ENCODE assay signal across 8 cellular contexts in genomic region chr9:127785023-127785932, GRCh38. TPM values are rescaled to one million over a fixed set of nuclear protein-coding genes. Genes with fewer than 3 reads are reported as not detected.
DNase-seq lines count a peak whose midpoint lies in the region; FAIRE-seq and TF ChIP-seq lines count a peak whose summit lies in the region.

No MANE protein-coding gene starts in this region.

- H3K56ac ChIP-seq in H9 (ENCODE audit: insufficient read length, low read depth, low read length) = no peak overlapping the region

- CTCF ChIA-PET in activated naive CD4-positive, alpha-beta T cell treated with anti-CD3 and anti-CD28 coated beads for 36 hours (lab: Charles Lee) = interaction anchor here (0.5 to 5.0 kb wide), 15 partner anchors 10 to 255 kb away, joined by 3 to 52 read pairs (median 5); partner anchors contain the start of gene TOR2A

- peak overlapping the region; percentile 100 for H3K4me3 ChIP-seq in suprapubic skin

- FAIRE-seq in frontal cortex (lab: Jason Lieb, UNC) = no peak

- H4K91ac ChIP-seq in H9 (ENCODE audit: insufficient read length, low read depth, low read length) = no peak overlapping the region

- H3K9me3 Mint-ChIP-seq in H9 = no peaks in the 10 kb centered on the region
- no peaks in the 10 kb centered on the region for H3K9me3 Mint-ChIP-seq in activated naive CD4-positive, alpha-beta T cell treated with anti-CD3 and anti-CD28 coated beads for 36 hours

- peaks cover 2% of the 10 kb centered on the region for H3K23me2 ChIP-seq in H9 (ENCODE audit: insufficient read length, low read depth, low read length, poor library complexity, severe bottlenecking)

- H3K4me3 Mint-ChIP-seq in H9 = peak overlapping the region; percentile 93 to 95
- peak overlapping the region; percentile 95 for H3K4me3 Mint-ChIP-seq in activated naive CD4-positive, alpha-beta T cell treated with anti-CD3 and anti-CD28 coated beads for 36 hours

- H2AFZ ChIP-seq in H9 (ENCODE audit: low read length) = no peak overlapping the region

- H3K79me1 ChIP-seq in H9 (ENCODE audit: insufficient read depth, low read depth, low read length, poor library complexity, severe bottlenecking) = peaks cover 16% of the 10 kb centered on the region

- no peak overlapping the region for H2BK5ac ChIP-seq in H9 (ENCODE audit: insufficient read length, low read length)

- H3K27me3 Mint-ChIP-seq in H9 (ENCODE audit: low read depth) = peaks cover 6% of the 10 kb centered on the region
- no peaks in the 10 kb centered on the region for H3K27me3 Mint-ChIP-seq in activated naive CD4-positive, alpha-beta T cell treated with anti-CD3 and anti-CD28 coated beads for 36 hours (ENCODE audit: low read depth)

- no peaks in the 10 kb centered on the region for H4K20me1 ChIP-seq in H9 (ENCODE audit: control insufficient read depth, insufficient read depth, insufficient read length)

- H3K36me3 ChIP-seq in suprapubic skin = peaks cover 32% of the 10 kb centered on the region

- intact Hi-C loops in activated naive CD4-positive, alpha-beta T cell treated with anti-CD3 and anti-CD28 coated beads for 36 hours (cut with micrococcal nuclease) = loop anchor here (1.0 to 2.0 kb wide), 5 partner anchors 9 to 132 kb away; partner anchors contain the start of genes FPGS, ST6GALNAC4 and TOR2A

- TF ChIP-seq CTCF in H9 (conservative IDR thresholded peaks at IDR 0.05) = peak; percentile 93
- peak; percentile 79 to 90 for TF ChIP-seq CTCF in suprapubic skin (IDR thresholded peaks at IDR 0.05)

- H2AK5ac ChIP-seq in H9 (ENCODE audit: insufficient read length, low read length) = no peak overlapping the region

- no peak overlapping the region for H2BK20ac ChIP-seq in H9 (ENCODE audit: low read depth, low read length, poor library complexity, severe bottlenecking)

- no peak overlapping the region for H3K9ac ChIP-seq in H9 (ENCODE audit: extremely low read depth, insufficient read length, low read length)

- H3K4me2 ChIP-seq in H9 (ENCODE audit: insufficient read depth, insufficient read length, low read length) = peak overlapping the region; percentile 1

- H3K4me1 ChIP-seq in H9 (ENCODE audit: insufficient read depth, low read length) = no peaks in the 10 kb centered on the region
- peaks cover 43% of the 10 kb centered on the region for H3K4me1 ChIP-seq in suprapubic skin

- H3T11ph ChIP-seq in H9 (ENCODE audit: low read length) = no peak overlapping the region

- H3K27me3 ChIP-seq in H9 (ENCODE audit: insufficient read depth, low read length) = no peaks in the 10 kb centered on the region
- no peaks in the 10 kb centered on the region for H3K27me3 ChIP-seq in suprapubic skin

- no peak overlapping the region for H2BK120ac ChIP-seq in H9 (ENCODE audit: low read depth, low read length, poor library complexity, severe bottlenecking)

- in situ Hi-C loops in SK-MEL-5 (cut with HindIII; ENCODE audit: low pct_unique_long_range_greater_than_20kb, low sequenced_read_pairs) = no loop called here

- no peak overlapping the region for H3K27ac ChIP-seq in H9 (ENCODE audit: insufficient read length, low read depth, low read length)
- H3K27ac ChIP-seq in suprapubic skin = peak overlapping the region; percentile 95

- H4K8ac ChIP-seq in H9 (replicated peaks; ENCODE audit: insufficient read length, low read depth, low read length) = no peak overlapping the region

- no peak overlapping the region for H3K4ac ChIP-seq in H9 (ENCODE audit: low read depth, low read length)

- TF ChIP-seq POLR2A in suprapubic skin (IDR thresholded peaks at IDR 0.05) = peak; percentile 12

- no peak overlapping the region for H2BK15ac ChIP-seq in H9 (ENCODE audit: low read depth, low read length)

- TF ChIP-seq EP300 in suprapubic skin (IDR thresholded peaks at IDR 0.05) = no peak

- DNase-seq in GF-D8 (lab: John Stamatoyannopoulos, UW) (peak; percentile 41), H9 (peak; percentile 87), M059J (ENCODE audit: low read depth) (peak; percentile 74), SK-MEL-5 (ENCODE audit: low read depth, low spot score) (peak; percentile 79), frontal cortex (ENCODE audit: low spot score in 2 of 2) (peak; percentile 93), nucleus accumbens (lab: John Stamatoyannopoulos, UW) (peak in 53 of 56 donors; percentile 30 to 87 (median 74)), suprapubic skin (ENCODE audit: low spot score in 2 of 2) (peak; percentile 94 to 95)
- peak; percentile 91 for DNase-seq in activated naive CD4-positive, alpha-beta T cell treated with anti-CD3 and anti-CD28 coated beads for 36 hours

- H3K27ac Mint-ChIP-seq in H9 = 0 out of 7 replicates have a peak overlapping the region, but pooled peaks of 1 of the 3 experiments have one; percentile 77
- H3K27ac Mint-ChIP-seq in activated naive CD4-positive, alpha-beta T cell treated with anti-CD3 and anti-CD28 coated beads for 36 hours = peak overlapping the region; percentile 91

- no peak overlapping the region for H3K14ac ChIP-seq in H9 (ENCODE audit: insufficient read depth, low read length)

- H3K23ac ChIP-seq in H9 (ENCODE audit: insufficient read length, low read depth, low read length) = no peak overlapping the region

- peaks cover 33 to 37% (median 36%) of the 10 kb centered on the region in 3 experiments for H3K36me3 Mint-ChIP-seq in H9 (ENCODE audit: insufficient read depth in 1 of 3, low read depth in 3 of 3)
- H3K36me3 Mint-ChIP-seq in activated naive CD4-positive, alpha-beta T cell treated with anti-CD3 and anti-CD28 coated beads for 36 hours (ENCODE audit: low read depth) = peaks cover 31% of the 10 kb centered on the region

- H3K18ac ChIP-seq in H9 (ENCODE audit: insufficient read length, low read depth, low read length) = peak overlapping the region; percentile 78

- peaks cover 7 to 26% of the 10 kb centered on the region in 2 experiments for H3K4me1 Mint-ChIP-seq in H9
- H3K4me1 Mint-ChIP-seq in activated naive CD4-positive, alpha-beta T cell treated with anti-CD3 and anti-CD28 coated beads for 36 hours (ENCODE audit: low read depth) = peaks cover 68% of the 10 kb centered on the region

- WGBS in H9 (ENCODE audit: extremely low coverage, insufficient read length, low lambda C conversion rate) = no CpG with 5 or more reads among the region's 123 CpGs
- WGBS in suprapubic skin = no CpG with 5 or more reads among the region's 123 CpGs

- H3K9me3 ChIP-seq in H9 (ENCODE audit: control insufficient read depth, low read depth, low read length) = no peaks in the 10 kb centered on the region
- H3K9me3 ChIP-seq in suprapubic skin = no peaks in the 10 kb centered on the region

- H2BK12ac ChIP-seq in H9 (ENCODE audit: insufficient read length, low read depth, low read length) = no peak overlapping the region

- H4K5ac ChIP-seq in H9 (ENCODE audit: insufficient read length, low read depth, low read length) = no peak overlapping the region

- H3K79me2 ChIP-seq in H9 (ENCODE audit: insufficient read depth, low read length) = peaks cover 3% of the 10 kb centered on the region; the same call in 1 of the 2 replicates

RNA-seq across cellular contexts. Expression of gene CDK9, which starts 0.6 kb away (rescaled TPM):
- total RNA-seq in H9 (2021) (85.7 and 87.8 TPM in 2 replicates), frontal cortex (40.4 TPM), suprapubic skin (100 to 1,000 TPM in 1 of 4 donors, 10 to 100 TPM in 3; 57.2 to 119 (median 72.7) TPM)
- total RNA-seq in M059J (2014; rRNA removed; shearing (Covaris generic)) = 31.8 and 33.2 TPM in 2 replicates
- total RNA-seq in SK-MEL-5 (2014; rRNA removed; shearing (Covaris generic)) = 22.1 and 32.7 TPM in 2 replicates
- 52.5 and 54.8 TPM in 2 replicates for polyA plus RNA-seq in SK-MEL-5 (2015; cell fraction: cytosol; rRNA removed)
- 62.8 and 77.0 TPM in 2 replicates for polyA plus RNA-seq in SK-MEL-5 (2015; cell fraction: nucleus; rRNA removed)
- total RNA-seq in activated naive CD4-positive, alpha-beta T cell treated with anti-CD3 and anti-CD28 coated beads for 36 hours = 10 to 100 TPM; 64.6 to 73.6 TPM

RNA-seq across cellular contexts. Expression of gene SH2D3C, which starts 6.8 kb away (rescaled TPM):
- total RNA-seq in H9 (2021) (1.3 and 1.7 TPM in 2 replicates), frontal cortex (6.1 TPM), suprapubic skin (1 to 10 TPM; 3.4 to 8.9 (median 6.1) TPM)
- total RNA-seq in M059J (2014; rRNA removed; shearing (Covaris generic)) = 0.12 TPM in 1 of 2 replicates, not detected in the other
- total RNA-seq in SK-MEL-5 (2014; rRNA removed; shearing (Covaris generic)) = 0.08 and 0.11 TPM in 2 replicates
- 0.20 and 0.82 TPM in 2 replicates for polyA plus RNA-seq in SK-MEL-5 (2015; cell fraction: cytosol; rRNA removed)
- polyA plus RNA-seq in SK-MEL-5 (2015; cell fraction: nucleus; rRNA removed) = not detected in 2 replicates
- total RNA-seq in activated naive CD4-positive, alpha-beta T cell treated with anti-CD3 and anti-CD28 coated beads for 36 hours = 10 to 100 TPM; 27.2 to 27.3 TPM

RNA-seq across cellular contexts. Expression of gene FPGS, which starts 17.4 kb away (rescaled TPM):
- total RNA-seq in H9 (2021) (68.4 TPM in 2 replicates), frontal cortex (18.3 TPM), suprapubic skin (10 to 100 TPM; 22.9 to 50.3 (median 28.3) TPM)
- 46.2 and 76.4 TPM in 2 replicates for total RNA-seq in M059J (2014; rRNA removed; shearing (Covaris generic))
- 41.4 and 45.2 TPM in 2 replicates for total RNA-seq in SK-MEL-5 (2014; rRNA removed; shearing (Covaris generic))
- 55.6 and 63.7 TPM in 2 replicates for polyA plus RNA-seq in SK-MEL-5 (2015; cell fraction: cytosol; rRNA removed)
- 90.7 and 121 TPM in 2 replicates for polyA plus RNA-seq in SK-MEL-5 (2015; cell fraction: nucleus; rRNA removed)
- total RNA-seq in activated naive CD4-positive, alpha-beta T cell treated with anti-CD3 and anti-CD28 coated beads for 36 hours = 10 to 100 TPM; 67.8 to 73.0 TPM

RNA-seq across cellular contexts. Expression of gene TOR2A, which starts 50.2 kb away (rescaled TPM):
- total RNA-seq in H9 (2021) (13.2 and 16.3 TPM in 2 replicates), frontal cortex (7.3 TPM), suprapubic skin (10 to 100 TPM; 16.1 to 24.3 (median 19.3) TPM)
- total RNA-seq in M059J (2014; rRNA removed; shearing (Covaris generic)) = 10.4 and 12.3 TPM in 2 replicates
- total RNA-seq in SK-MEL-5 (2014; rRNA removed; shearing (Covaris generic)) = 9.0 and 10.5 TPM in 2 replicates
- 28.8 and 36.0 TPM in 2 replicates for polyA plus RNA-seq in SK-MEL-5 (2015; cell fraction: cytosol; rRNA removed)
- 17.0 and 24.8 TPM in 2 replicates for polyA plus RNA-seq in SK-MEL-5 (2015; cell fraction: nucleus; rRNA removed)
- 10 to 100 TPM; 11.8 to 12.7 TPM for total RNA-seq in activated naive CD4-positive, alpha-beta T cell treated with anti-CD3 and anti-CD28 coated beads for 36 hours

Comparison
In these comparisons a context has a peak if more than half of its experiments do, and no peak if none do; other contexts are left out.
1. DNase-seq: peak in every context shown above with its lines; median percentile 94 in suprapubic skin; 93 in frontal cortex; 91 in activated naive CD4-positive, alpha-beta T cell treated with anti-CD3 and anti-CD28 coated beads for 36 hours; 87 in H9; 79 in SK-MEL-5; 74 in M059J; 74 in nucleus accumbens; 41 in GF-D8.